Comparison of ENCODE assay signal across 28 cellular contexts in genomic region chr7:152120776-152121175, GRCh38.
"Had no signal": no experiment of that assay in that cellular context is flagged by ENCODE, and none has a peak within 500 bp of the region (broad histone marks: within the 10 kb centered on the region; RNA-seq: fewer than 3 reads in every experiment).

No MANE protein-coding gene starts in this region.

- H3K4me1 ChIP-seq: pancreas, psoas muscle, right lobe of liver, sigmoid colon, suprapubic skin, testis, tibial artery, transverse colon, upper lobe of right lung, uterus had no signal

- H3K27ac Mint-ChIP-seq: natural killer cell treated with Interleukin-12 subunit alpha and Interleukin-12 subunit beta and Interleukin-15 and Interleukin-18, amount 100 ng/mL, for 72 hours; stimulated activated memory B cell treated with anti-CD40 and anti-IgM and Interleukin-4, amounts not matched to agents 10 μg/mL and 1 μg/mL and 100 μg/mL, for 72 hours; type B pancreatic cell had no signal

- DNase-seq: naive thymus-derived CD8-positive, alpha-beta T cell; nephron progenitor cell; nucleus accumbens; pancreas; psoas muscle; right cardiac atrium; right lobe of liver; sigmoid colon; small intestine; stimulated activated CD4-positive, alpha-beta T cell treated with anti-CD3 and anti-CD28 coated beads, Interleukin-15, amount 100 ng/mL, for 24 hours; stimulated activated CD4-positive, alpha-beta T cell treated with anti-CD3 and anti-CD28 coated beads, Interleukin-2, amount 100 ng/mL, for 24 hours; stimulated activated CD4-positive, alpha-beta T cell treated with anti-CD3 and anti-CD28 coated beads, Interleukin-2, amount 100 ng/mL, for 48 hours; stimulated activated CD4-positive, alpha-beta T cell treated with anti-CD3 and anti-CD28 coated beads, Interleukin-4, amount 100 ng/mL, for 24 hours; stimulated activated naive CD4-positive, alpha-beta T cell; stimulated activated naive CD8-positive, alpha-beta T cell treated with anti-CD3 and anti-CD28 coated beads, Interleukin-15, amount 100 ng/mL, for 72 hours; stimulated activated naive CD8-positive, alpha-beta T cell treated with anti-CD3 and anti-CD28 coated beads, Interleukin-15, Interleukin-2, amounts not matched to agents 100 U/mL and 50 U/mL, for 24 hours; substantia nigra; testis; tibial artery; transverse colon; upper lobe of right lung; uterus had no signal

- ATAC-seq: naive thymus-derived CD8-positive, alpha-beta T cell; pancreas; right cardiac atrium; right lobe of liver; stimulated activated memory B cell treated with anti-CD40 and anti-IgM and Interleukin-4, amounts not matched to agents 10 μg/mL and 1 μg/mL and 100 μg/mL, for 72 hours; stimulated activated naive CD8-positive, alpha-beta T cell treated with anti-CD3 and anti-CD28 coated beads, Interleukin-15, amount 100 ng/mL, for 72 hours; stimulated activated naive CD8-positive, alpha-beta T cell treated with anti-CD3 and anti-CD28 coated beads, Interleukin-15, Interleukin-2, amounts not matched to agents 100 U/mL and 50 U/mL, for 24 hours; upper lobe of right lung had no signal

- H3K27me3 Mint-ChIP-seq: naive thymus-derived CD8-positive, alpha-beta T cell; natural killer cell treated with Interleukin-12 subunit alpha and Interleukin-12 subunit beta and Interleukin-15 and Interleukin-18, amount 100 ng/mL, for 72 hours; stimulated activated memory B cell treated with anti-CD40 and anti-IgM and Interleukin-4, amounts not matched to agents 10 μg/mL and 1 μg/mL and 100 μg/mL, for 72 hours; stimulated activated naive CD8-positive, alpha-beta T cell treated with anti-CD3 and anti-CD28 coated beads, Interleukin-15, amount 100 ng/mL, for 72 hours; type B pancreatic cell had no signal

- H3K4me1 Mint-ChIP-seq: nephron progenitor cell; neural crest cell; stimulated activated memory B cell treated with anti-CD40 and anti-IgM and Interleukin-4, amounts not matched to agents 10 μg/mL and 1 μg/mL and 100 μg/mL, for 72 hours had no signal

- H3K27me3 ChIP-seq: neutrophil, pancreas, right lobe of liver, sigmoid colon, suprapubic skin, testis, tibial artery, transverse colon, upper lobe of right lung, uterus had no signal

- H3K4me3 Mint-ChIP-seq: naive thymus-derived CD8-positive, alpha-beta T cell; natural killer cell treated with Interleukin-12 subunit alpha and Interleukin-12 subunit beta and Interleukin-15 and Interleukin-18, amount 100 ng/mL, for 72 hours; nephron progenitor cell; neural crest cell; stimulated activated memory B cell treated with anti-CD40 and anti-IgM and Interleukin-4, amounts not matched to agents 10 μg/mL and 1 μg/mL and 100 μg/mL, for 72 hours; stimulated activated naive CD8-positive, alpha-beta T cell treated with anti-CD3 and anti-CD28 coated beads, Interleukin-15, amount 100 ng/mL, for 72 hours; type B pancreatic cell had no signal

- H3K9me3 ChIP-seq: neutrophil, pancreas, psoas muscle, right lobe of liver, sigmoid colon, testis, upper lobe of right lung, uterus had no signal

- H3K4me3 ChIP-seq: pancreas, psoas muscle, right lobe of liver, sigmoid colon, suprapubic skin, testis, tibial artery, transverse colon, upper lobe of right lung, uterus had no signal

- H3K27ac ChIP-seq: neutrophil, pancreas, psoas muscle, right lobe of liver, sigmoid colon, suprapubic skin, testis, tibial artery, transverse colon, upper lobe of right lung, uterus had no signal

- H3K36me3 ChIP-seq: uterus had no signal
